Comparison of ENCODE assay signal across 5 cellular contexts in genomic region chr7:90248706-90249105, GRCh38. TPM values are rescaled to one million over a fixed set of nuclear protein-coding genes. Genes with fewer than 3 reads are reported as not detected.
"Had no signal": no experiment of that assay in that cellular context is flagged by ENCODE, and none has a peak within 500 bp of the region (broad histone marks: within the 10 kb centered on the region; RNA-seq: fewer than 3 reads in every experiment).

No MANE protein-coding gene starts in this region.

- H3K27ac ChIP-seq: HL-60 had no signal

- ATAC-seq: K562 had no signal

- DNase-seq: KG1 had no signal

- H3K4me3 ChIP-seq: K562 had no signal

- FAIRE-seq: HTR-8/SVneo, K562 had no signal

RNA-seq across cellular contexts. Expression of gene STEAP2, which starts 37.2 kb away (rescaled TPM):
- polyA plus RNA-seq: IgD-negative memory B cell had no signal
